In genomic region chr10:18955041-18955440, GRCh38 we compare ENCODE assay signal across 25 cellular contexts.
"Had no signal": no experiment of that assay in that cellular context is flagged by ENCODE, and none has a peak within 500 bp of the region (broad histone marks: within the 10 kb centered on the region; RNA-seq: fewer than 3 reads in every experiment).

No MANE protein-coding gene starts in this region.

- DNase-seq: colonic mucosa; cortex of kidney; effector CD8-positive, alpha-beta T cell; effector memory CD8-positive, alpha-beta T cell; erythroblast; esophagus squamous epithelium; foreskin fibroblast; foreskin melanocyte; gastrocnemius medialis; glutamatergic neuron; head of caudate nucleus; heart right ventricle; hippocampal formation; islet precursor cell; left cardiac atrium; left lung; left ventricle myocardium superior; lower lobe of right lung; mesenchymal stem cell; mucosa of descending colon; naive B cell; naive thymus-derived CD8-positive, alpha-beta T cell had no signal

- H3K27me3 ChIP-seq: colonic mucosa, esophagus squamous epithelium, gastrocnemius medialis, heart right ventricle, left lung had no signal

- ATAC-seq: effector memory CD8-positive, alpha-beta T cell; esophagus mucosa; gastrocnemius medialis; heart right ventricle; left cardiac atrium; left lung; left ventricle myocardium superior; lower lobe of right lung; mucosa of descending colon; naive thymus-derived CD8-positive, alpha-beta T cell had no signal

- H3K27ac ChIP-seq: colonic mucosa, epithelial cell of prostate, esophagus squamous epithelium, gastrocnemius medialis, heart right ventricle, left lung, lower lobe of right lung had no signal

- H3K36me3 ChIP-seq: colonic mucosa, esophagus squamous epithelium, gastrocnemius medialis, heart right ventricle, left lung, lower lobe of right lung had no signal

- FAIRE-seq: endometrium had no signal

- H3K9me3 ChIP-seq: colonic mucosa, gastrocnemius medialis, heart right ventricle, lower lobe of right lung, mucosa of descending colon had no signal

- H3K4me3 ChIP-seq: colonic mucosa, esophagus squamous epithelium, gastrocnemius medialis, heart right ventricle, left lung, lower lobe of right lung, mucosa of descending colon had no signal

- H3K4me1 ChIP-seq: colonic mucosa, esophagus squamous epithelium, gastrocnemius medialis, left lung, lower lobe of right lung had no signal
